In genomic region chr17:72264682-72265405, GRCh38 we compare ENCODE assay signal across 34 cellular contexts.
DNase-seq lines count a peak whose midpoint lies in the region; ATAC-seq, FAIRE-seq and TF ChIP-seq lines count a peak whose summit lies in the region.
"Had no signal": no experiment of that assay in that cellular context is flagged by ENCODE, and none has a peak within 500 bp of the region (broad histone marks: within the 10 kb centered on the region; RNA-seq: fewer than 3 reads in every experiment).

No MANE protein-coding gene starts in this region.

- FAIRE-seq in HepG2 (lab: Jason Lieb, UNC), result no peak

- in situ Hi-C loops in HepG2 (cut with HindIII; ENCODE audit: extremely low pct_ligation_motif_present, low pct_unique_long_range_greater_than_20kb), result no loop called here

- H3K9me3 ChIP-seq in HepG2 (ENCODE audit: low read length) (no peaks in the 10 kb centered on the region), right lobe of liver (no peaks in the 10 kb centered on the region), thyroid gland (no peaks in the 10 kb centered on the region)
- H3K9me3 ChIP-seq: ascending aorta, colonic mucosa, HAP-1, prostate gland, thoracic aorta, uterus had no signal

- H3K4me1 Mint-ChIP-seq in immature natural killer cell, result no peaks in the 10 kb centered on the region
- H3K4me1 Mint-ChIP-seq: activated CD8-positive, alpha-beta memory T cell treated with anti-CD3 and anti-CD28 coated beads, Interleukin-2, amount 10 ng/mL, durations not matched to agents 7 days and 5 days; activated naive CD8-positive, alpha-beta T cell treated with anti-CD3 and anti-CD28 coated beads for 36 hours; naive thymus-derived CD4-positive, alpha-beta T cell; T-cell had no signal

- CTCF ChIA-PET in HepG2 (lab: Yijun Ruan, JAX; ENCODE audit: low intra/inter-chr PET ratio, low total read pairs), result no interaction called here

- TF ChIP-seq CTCF in HepG2 (CRISPR knock-in tag; IDR thresholded peaks at IDR 0.05), result no peak
- TF ChIP-seq CTCF in right lobe of liver (IDR thresholded peaks at IDR 0.05), result no peak
- no peak for TF ChIP-seq CTCF in thyroid gland (IDR thresholded peaks at IDR 0.05)

- no peak for ATAC-seq in HepG2
- ATAC-seq in right lobe of liver, result no peak
- peak; percentile 66 for ATAC-seq in GM21515 (IDR thresholded peaks at IDR 0.05; ENCODE audit: unreplicated experiment)
- ATAC-seq in HG03095 (IDR thresholded peaks at IDR 0.05; ENCODE audit: unreplicated experiment), result peak; percentile 73
- ATAC-seq in GM18520 (IDR thresholded peaks at IDR 0.05; ENCODE audit: unreplicated experiment), result no peak
- ATAC-seq: activated CD8-positive, alpha-beta memory T cell treated with anti-CD3 and anti-CD28 coated beads, Interleukin-2, amount 10 ng/mL, durations not matched to agents 7 days and 5 days; activated T-cell treated with anti-CD3 and anti-CD28 coated beads, Interleukin-2, amount 50 U/mL, for 4 hours; naive thymus-derived CD4-positive, alpha-beta T cell; sciatic nerve; T-cell; WTC11 had no signal

- H3K27me3 ChIP-seq in HepG2 (ENCODE audit: control insufficient read depth in 1 of 2, insufficient read depth in 2 of 2, low read length in 2 of 2) (peaks cover 0 to 22% of the 10 kb centered on the region in 2 experiments; a peak in 3 of 5 replicates), right lobe of liver (peaks cover 0 to 3% of the 10 kb centered on the region in 2 donors), thyroid gland (no peaks in the 10 kb centered on the region)
- H3K27me3 ChIP-seq: ascending aorta, cardiac muscle cell, colonic mucosa, hepatocyte, uterus had no signal

- H3K27ac Mint-ChIP-seq in immature natural killer cell, result no peak overlapping the region
- H3K27ac Mint-ChIP-seq: activated CD8-positive, alpha-beta memory T cell treated with anti-CD3 and anti-CD28 coated beads, Interleukin-2, amount 10 ng/mL, durations not matched to agents 7 days and 5 days; activated naive CD8-positive, alpha-beta T cell treated with anti-CD3 and anti-CD28 coated beads for 36 hours; naive thymus-derived CD4-positive, alpha-beta T cell; stimulated activated naive CD8-positive, alpha-beta T cell treated with anti-CD3 and anti-CD28 coated beads, Interleukin-15, Interleukin-2, amounts not matched to agents 100 ng/mL and 50 ng/mL, for 24 hours; T-cell; WTC11 had no signal

- H4K20me1 ChIP-seq in HepG2 (ENCODE audit: insufficient read depth, low read length), result no peaks in the 10 kb centered on the region

- no peak overlapping the region for H2AFZ ChIP-seq in HepG2 (ENCODE audit: low read length)
- H2AFZ ChIP-seq: hepatocyte had no signal

- H3K9me3 Mint-ChIP-seq in immature natural killer cell, result peaks cover 0 to 11% (median 1%) of the 10 kb centered on the region in 6 donors
- H3K9me3 Mint-ChIP-seq: activated T-cell treated with anti-CD3 and anti-CD28 coated beads, Interleukin-2, amount 50 U/mL, for 4 hours had no signal

- POLR2A ChIA-PET in HepG2 (lab: Yijun Ruan, JAX), result no interaction called here

- no peak overlapping the region for H3K4me2 ChIP-seq in HepG2 (ENCODE audit: low read depth, low read length)
- H3K4me2 ChIP-seq: hepatocyte had no signal

- no peak for TF ChIP-seq RAD21 in HepG2 (CRISPR knock-in tag; IDR thresholded peaks at IDR 0.05)

- no TSS peak for BruUV-seq in HepG2 (replicated peaks; lab: Mats Ljungman, UMichigan)

- intact Hi-C loops in HepG2 (cut with micrococcal nuclease; ENCODE audit: unreplicated experiment) (no loop called here), right lobe of liver (cut with DNase I) (no loop called here), thyroid gland (cut with DNase I) (no loop called here)

- no peak overlapping the region for H3K9ac ChIP-seq in HepG2 (ENCODE audit: insufficient read depth, low read depth, low read length)

- TF ChIP-seq EP300 in HepG2 (IDR thresholded peaks at IDR 0.05; ENCODE audit: low read depth in 2 of 2, low read length in 2 of 2) (no peak), HepG2 (CRISPR knock-in tag; IDR thresholded peaks at IDR 0.05; ENCODE audit: borderline replicate concordance) (no peak)

- H3K36me3 Mint-ChIP-seq in immature natural killer cell, result no peaks in the 10 kb centered on the region
- H3K36me3 Mint-ChIP-seq: activated CD8-positive, alpha-beta memory T cell treated with anti-CD3 and anti-CD28 coated beads, Interleukin-2, amount 10 ng/mL, durations not matched to agents 7 days and 5 days; activated naive CD8-positive, alpha-beta T cell treated with anti-CD3 and anti-CD28 coated beads for 36 hours; naive thymus-derived CD4-positive, alpha-beta T cell; T-cell; WTC11 had no signal

- H3K79me2 ChIP-seq in HepG2 (ENCODE audit: insufficient read depth, low read length), result no peaks in the 10 kb centered on the region
- H3K79me2 ChIP-seq: hepatocyte had no signal

- no peaks in the 10 kb centered on the region for H3K36me3 ChIP-seq in HepG2 (replicated peaks in 1 of 2; ENCODE audit: control insufficient read depth in 1 of 2, insufficient read depth in 2 of 2, low read length in 2 of 2)
- H3K36me3 ChIP-seq in right lobe of liver, result no peaks in the 10 kb centered on the region
- H3K36me3 ChIP-seq in thyroid gland, result no peaks in the 10 kb centered on the region
- H3K36me3 ChIP-seq: ascending aorta, cardiac muscle cell, colonic mucosa, HAP-1, prostate gland, thoracic aorta, uterus had no signal

- DNase-seq in HepG2 (ENCODE audit: low spot score) (no peak), right lobe of liver (no peak), thyroid gland (peak; percentile 14 to 33), NAMALWA (ENCODE audit: low spot score) (no peak), immature natural killer cell (no peak)
- DNase-seq: activated CD8-positive, alpha-beta memory T cell treated with anti-CD3 and anti-CD28 coated beads, Interleukin-2, amount 10 ng/mL, durations not matched to agents 7 days and 5 days; activated gamma-delta T cell; activated naive CD8-positive, alpha-beta T cell treated with anti-CD3 and anti-CD28 coated beads for 36 hours; activated T-cell treated with anti-CD3 and anti-CD28 coated beads, Interleukin-2, amount 50 U/mL, for 4 hours; colonic mucosa; effector CD4-positive, alpha-beta T cell; GDM1; Karpas-422; MV-4-11; naive thymus-derived CD4-positive, alpha-beta T cell; NCI-H510A treated with DMSO at 0.1 percent for 48 hours; OCI-M1; stimulated activated CD8-positive, alpha-beta memory T cell treated with anti-CD3 and anti-CD28 coated beads, Interleukin-4, amount 100 ng/mL, for 48 hours; T-cell; uterus had no signal

- H3K4me1 ChIP-seq in HepG2 (ENCODE audit: insufficient read depth, low read length) (peaks cover 10% of the 10 kb centered on the region), right lobe of liver (no peaks in the 10 kb centered on the region), thyroid gland (peaks cover 0 to 12% of the 10 kb centered on the region in 2 donors)
- H3K4me1 ChIP-seq: ascending aorta, colonic mucosa, HAP-1, prostate gland, uterus had no signal

- H3K27me3 Mint-ChIP-seq in immature natural killer cell (ENCODE audit: low read depth in 3 of 3), result peaks cover 0 to 2% (median 2%) of the 10 kb centered on the region in 3 donors
- H3K27me3 Mint-ChIP-seq: activated CD8-positive, alpha-beta memory T cell treated with anti-CD3 and anti-CD28 coated beads, Interleukin-2, amount 10 ng/mL, durations not matched to agents 7 days and 5 days had no signal

- no peak overlapping the region for H3K4me3 Mint-ChIP-seq in immature natural killer cell
- H3K4me3 Mint-ChIP-seq: activated CD8-positive, alpha-beta memory T cell treated with anti-CD3 and anti-CD28 coated beads, Interleukin-2, amount 10 ng/mL, durations not matched to agents 7 days and 5 days; activated naive CD8-positive, alpha-beta T cell treated with anti-CD3 and anti-CD28 coated beads for 36 hours; activated T-cell treated with anti-CD3 and anti-CD28 coated beads, Interleukin-2, amount 50 U/mL, for 4 hours; naive thymus-derived CD4-positive, alpha-beta T cell; stimulated activated naive CD8-positive, alpha-beta T cell treated with anti-CD3 and anti-CD28 coated beads, Interleukin-15, Interleukin-2, amounts not matched to agents 100 ng/mL and 50 ng/mL, for 24 hours; T-cell; WTC11 had no signal

- no peak overlapping the region for H3K27ac ChIP-seq in HepG2 (ENCODE audit: extremely low read length, insufficient read depth, low read length)
- no peak overlapping the region for H3K27ac ChIP-seq in right lobe of liver
- H3K27ac ChIP-seq in thyroid gland, result peak overlapping the region in 2 of 3 donors; percentile 3 to 56
- H3K27ac ChIP-seq: ascending aorta, C4-2B, cardiac muscle cell, colonic mucosa, hepatocyte, prostate gland, thoracic aorta, uterus had no signal

- TF ChIP-seq POLR2A in HepG2 (IDR thresholded peaks at IDR 0.05; ENCODE audit: insufficient read depth in 1 of 2, low read depth in 2 of 2, low read length in 2 of 2) (no peak), right lobe of liver (IDR thresholded peaks at IDR 0.05) (no peak), thyroid gland (IDR thresholded peaks at IDR 0.05) (no peak)

- WGBS in HepG2 (ENCODE audit: low lambda C conversion rate), result 42% methylated on average over 4 of the region's 4 CpGs
- 51% methylated on average over 3 of the region's 4 CpGs for WGBS in right lobe of liver (ENCODE audit: insufficient coverage, low coverage, low lambda C conversion rate, missing lambda C conversion rate)
- WGBS in thyroid gland, 2 donors, result 50 to 55% methylated on average over 4 of the region's 4 CpGs

- H3K4me3 ChIP-seq in HepG2 (replicated peaks in 1 of 3; ENCODE audit: insufficient read depth in 1 of 3, low read depth in 2 of 3, low read length in 3 of 3), result no peak overlapping the region
- H3K4me3 ChIP-seq in right lobe of liver, result no peak overlapping the region
- no peak overlapping the region for H3K4me3 ChIP-seq in thyroid gland (replicated peaks in 1 of 3)
- H3K4me3 ChIP-seq: ascending aorta, cardiac muscle cell, colonic mucosa, HAP-1, hepatocyte, lung, prostate gland, thoracic aorta, uterus had no signal

TF ChIP-seq in HepG2, 621 proteins besides CTCF, POLR2A, EP300 and RAD21 (continues in another document):
- peak; percentile 33; the same call in 1 of the 2 replicates for TF ChIP-seq MNT (IDR thresholded peaks at IDR 0.05)

Comparison
In these comparisons a context has a peak if more than half of its experiments do, and no peak if none do; other contexts are left out.
1. ATAC-seq: peak in GM21515 (single experiment) and HG03095 (single experiment); none in HepG2 (single experiment), right lobe of liver (0 of 4) and GM18520 (single experiment).
2. DNase-seq: peak in thyroid gland (2 of 2); none in HepG2 (single experiment), right lobe of liver (0 of 3), NAMALWA (single experiment) and immature natural killer cell (0 of 3).
3. H3K27ac ChIP-seq: peak in thyroid gland (2 of 3); none in HepG2 (single experiment) and right lobe of liver (0 of 3).